In the genomic region with DNA sequence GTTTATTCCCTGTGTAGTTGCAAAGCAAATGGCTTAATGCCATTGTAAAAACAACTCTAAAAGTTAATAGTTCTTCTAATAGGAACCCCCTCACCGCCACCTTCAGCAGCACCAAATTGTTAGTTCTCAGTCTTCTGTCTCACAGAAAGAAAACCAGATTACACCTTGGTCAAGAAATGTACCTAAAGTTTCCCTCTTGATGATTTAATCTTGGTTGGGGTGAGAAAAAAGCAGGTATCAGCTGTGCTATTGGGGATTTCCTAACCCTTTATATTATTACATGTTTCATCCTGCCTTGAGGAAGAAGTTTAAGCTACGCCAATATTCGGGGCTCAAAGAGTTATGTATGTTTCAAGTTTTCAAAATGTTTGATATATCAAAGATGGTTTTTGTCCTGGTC, we compare ENCODE assay signal across 16 cellular contexts.
"Had no signal": no experiment of that assay in that cellular context is flagged by ENCODE, and none has a peak within 500 bp of the region (broad histone marks: within the 10 kb centered on the region; RNA-seq: fewer than 3 reads in every experiment).

No MANE protein-coding gene starts in this region.

- ATAC-seq: activated CD8-positive, alpha-beta memory T cell treated with anti-CD3 and anti-CD28 coated beads, Interleukin-2, amount 10 ng/mL, durations not matched to agents 7 days and 5 days; activated T-cell treated with anti-CD3 and anti-CD28 coated beads, Interleukin-2, amount 50 U/mL, for 4 hours; naive thymus-derived CD4-positive, alpha-beta T cell had no signal

- H3K36me3 Mint-ChIP-seq: activated CD8-positive, alpha-beta memory T cell treated with anti-CD3 and anti-CD28 coated beads, Interleukin-2, amount 10 ng/mL, durations not matched to agents 7 days and 5 days; naive thymus-derived CD4-positive, alpha-beta T cell had no signal

- H3K9ac ChIP-seq: SK-N-SH had no signal

- H3K36me3 ChIP-seq: right atrium auricular region, transverse colon had no signal

- H3K4me3 ChIP-seq: lung, right atrium auricular region, transverse colon had no signal

- H3K27me3 ChIP-seq: right atrium auricular region, transverse colon had no signal

- H3K9me3 Mint-ChIP-seq: activated CD4-positive, alpha-beta T cell treated with anti-CD3 and anti-CD28 coated beads, Interleukin-2, amount 10 ng/mL, durations not matched to agents 7 days and 5 days; activated T-cell treated with anti-CD3 and anti-CD28 coated beads, Interleukin-2, amount 50 U/mL, for 4 hours had no signal

- H3K27ac ChIP-seq: right atrium auricular region had no signal

- H3K4me2 ChIP-seq: SK-N-SH had no signal

- H3K4me1 Mint-ChIP-seq: activated CD4-positive, alpha-beta T cell treated with anti-CD3 and anti-CD28 coated beads, Interleukin-2, amount 10 ng/mL, durations not matched to agents 7 days and 5 days; activated CD8-positive, alpha-beta memory T cell treated with anti-CD3 and anti-CD28 coated beads, Interleukin-2, amount 10 ng/mL, durations not matched to agents 7 days and 5 days; naive thymus-derived CD4-positive, alpha-beta T cell had no signal

- H3K4me3 Mint-ChIP-seq: activated CD4-positive, alpha-beta T cell treated with anti-CD3 and anti-CD28 coated beads, Interleukin-2, amount 10 ng/mL, durations not matched to agents 7 days and 5 days; activated CD8-positive, alpha-beta memory T cell treated with anti-CD3 and anti-CD28 coated beads, Interleukin-2, amount 10 ng/mL, durations not matched to agents 7 days and 5 days; activated T-cell treated with anti-CD3 and anti-CD28 coated beads, Interleukin-2, amount 50 U/mL, for 4 hours; naive thymus-derived CD4-positive, alpha-beta T cell; T-helper 1 cell treated with Interleukin-12 subunit alpha and Interleukin-12 subunit beta and Interleukin-4 antibody, amounts not matched to agents 30 μg/mL and 1 μg/mL, for 36 hours had no signal

- FAIRE-seq: small intestine had no signal

- H3K9me3 ChIP-seq: right atrium auricular region, SK-N-SH, transverse colon had no signal

- H3K27ac Mint-ChIP-seq: activated CD4-positive, alpha-beta T cell treated with anti-CD3 and anti-CD28 coated beads, Interleukin-2, amount 10 ng/mL, durations not matched to agents 7 days and 5 days; activated CD8-positive, alpha-beta memory T cell treated with anti-CD3 and anti-CD28 coated beads, Interleukin-2, amount 10 ng/mL, durations not matched to agents 7 days and 5 days; naive thymus-derived CD4-positive, alpha-beta T cell; T-helper 1 cell treated with Interleukin-12 subunit alpha and Interleukin-12 subunit beta and Interleukin-4 antibody, amounts not matched to agents 30 μg/mL and 1 μg/mL, for 36 hours had no signal

- H3K4me1 ChIP-seq: right atrium auricular region had no signal

- DNase-seq: activated CD4-positive, alpha-beta T cell treated with anti-CD3 and anti-CD28 coated beads, Interleukin-2, amount 10 ng/mL, durations not matched to agents 7 days and 5 days; activated CD8-positive, alpha-beta memory T cell treated with anti-CD3 and anti-CD28 coated beads, Interleukin-2, amount 10 ng/mL, durations not matched to agents 7 days and 5 days; activated T-cell treated with anti-CD3 and anti-CD28 coated beads, Interleukin-2, amount 50 U/mL, for 4 hours; cortex of kidney; effector memory CD4-positive, alpha-beta T cell; erythroblast; left colon; naive thymus-derived CD4-positive, alpha-beta T cell; posterior cingulate gyrus; SK-N-SH; small intestine; substantia nigra; transverse colon had no signal
